In genomic region chr11:116790167-116791001, GRCh38 we compare ENCODE assay signal across 10 cellular contexts. TPM values are rescaled to one million over a fixed set of nuclear protein-coding genes. Genes with fewer than 3 reads are reported as not detected.
"Had no signal": no experiment of that assay in that cellular context is flagged by ENCODE, and none has a peak within 500 bp of the region (broad histone marks: within the 10 kb centered on the region; RNA-seq: fewer than 3 reads in every experiment).

No MANE protein-coding gene starts in this region.

- H3K27ac ChIP-seq: esophagus squamous epithelium, neutrophil, tibial nerve had no signal

- H3K9me3 Mint-ChIP-seq: activated CD4-positive, alpha-beta memory T cell treated with anti-CD3 and anti-CD28 coated beads for 36 hours; activated T-cell treated with anti-CD3 and anti-CD28 coated beads, Interleukin-2, amount 50 U/mL, for 4 hours; stimulated activated naive B cell treated with anti-CD40 and anti-IgM and Interleukin-4, amounts not matched to agents 10 μg/mL and 1 μg/mL and 100 μg/mL, for 72 hours; T-helper 2 cell treated with Interferon-gamma antibody and Interleukin-4, amounts not matched to agents 5 μg/mL and 100 μg/mL, for 36 hours had no signal

- H3K27me3 Mint-ChIP-seq: activated CD4-positive, alpha-beta memory T cell treated with anti-CD3 and anti-CD28 coated beads for 36 hours had no signal

- H3K9me3 ChIP-seq: esophagus squamous epithelium, neutrophil, tibial nerve had no signal

- H3K4me3 Mint-ChIP-seq: activated CD4-positive, alpha-beta memory T cell treated with anti-CD3 and anti-CD28 coated beads for 36 hours had no signal

- H3K27ac Mint-ChIP-seq: activated CD4-positive, alpha-beta memory T cell treated with anti-CD3 and anti-CD28 coated beads for 36 hours; stimulated activated naive B cell treated with anti-CD40 and anti-IgM and Interleukin-4, amounts not matched to agents 10 μg/mL and 1 μg/mL and 100 μg/mL, for 72 hours; T-helper 2 cell treated with Interferon-gamma antibody and Interleukin-4, amounts not matched to agents 5 μg/mL and 100 μg/mL, for 36 hours had no signal

- H3K27me3 ChIP-seq: neutrophil, tibial nerve had no signal

- DNase-seq: esophagus squamous epithelium had no signal

RNA-seq across cellular contexts. Expression of gene APOA5, which starts 1.3 kb away (rescaled TPM):
- total RNA-seq: activated CD4-positive, alpha-beta memory T cell treated with anti-CD3 and anti-CD28 coated beads for 36 hours; activated T-cell treated with anti-CD3 and anti-CD28 coated beads, Interleukin-2, amount 50 U/mL, for 4 hours; astrocyte; esophagus squamous epithelium; left colon; subcutaneous adipose tissue; tibial nerve had no signal

RNA-seq across cellular contexts. Expression of gene APOA4, which starts 32.7 kb away (rescaled TPM):
- total RNA-seq: activated CD4-positive, alpha-beta memory T cell treated with anti-CD3 and anti-CD28 coated beads for 36 hours; activated T-cell treated with anti-CD3 and anti-CD28 coated beads, Interleukin-2, amount 50 U/mL, for 4 hours; astrocyte; esophagus squamous epithelium; left colon; subcutaneous adipose tissue; tibial nerve had no signal

RNA-seq across cellular contexts. Expression of gene APOC3, which starts 39.3 kb away (rescaled TPM):
- total RNA-seq: activated CD4-positive, alpha-beta memory T cell treated with anti-CD3 and anti-CD28 coated beads for 36 hours; astrocyte; esophagus squamous epithelium; left colon; subcutaneous adipose tissue; tibial nerve had no signal
